In genomic region chr3:100708644-100708988, GRCh38 we compare ENCODE assay signal across 8 cellular contexts. TPM values are rescaled to one million over a fixed set of nuclear protein-coding genes. Genes with fewer than 3 reads are reported as not detected.
DNase-seq lines count a peak whose midpoint lies in the region; ATAC-seq, FAIRE-seq and TF ChIP-seq lines count a peak whose summit lies in the region.

No MANE protein-coding gene starts in this region.

- H3K4me3 ChIP-seq in A549: peak overlapping the region; percentile 86
- peak overlapping the region; percentile 41 to 88 for H3K4me3 ChIP-seq in cardiac fibroblast (replicated peaks in 1 of 2; ENCODE audit: low read depth in 2 of 2, low read length in 2 of 2)
- H3K4me3 ChIP-seq in muscle layer of colon (ENCODE audit: low read depth in 1 of 2, low read length in 2 of 2): peak overlapping the region; percentile 45 to 85

- peak overlapping the region; percentile 71 to 96 for H3K27ac ChIP-seq in A549
- peak overlapping the region; percentile 74 for H3K27ac ChIP-seq in muscle layer of colon (ENCODE audit: low read depth, low read length)

- no peak for ATAC-seq in A549
- no peak for ATAC-seq in GM21526 (IDR thresholded peaks at IDR 0.05; ENCODE audit: low FRiP score, unreplicated experiment)

- CTCF ChIA-PET in A549 (lab: Yijun Ruan, JAX): interaction anchor here (0.8 kb wide), 1 partner anchor 449 kb away, joined by 3 read pairs; no protein-coding TSS in a partner anchor

- peak overlapping the region; percentile 59 for H3K9ac ChIP-seq in muscle layer of colon (ENCODE audit: low read length)

- H3K27me3 ChIP-seq in muscle layer of colon (ENCODE audit: control insufficient read depth in 1 of 2, insufficient read depth in 2 of 2, low read length in 2 of 2): no peaks in the 10 kb centered on the region

- TF ChIP-seq EP300 in A549 (IDR thresholded peaks at IDR 0.05): no peak

- FAIRE-seq in A549 (lab: Jason Lieb, UNC): no peak

- H3K36me3 ChIP-seq in muscle layer of colon (ENCODE audit: insufficient read depth, low read length): no peaks in the 10 kb centered on the region

- TF ChIP-seq RAD21 in A549 (conservative IDR thresholded peaks at IDR 0.05 in 1 of 2, IDR thresholded peaks at IDR 0.05 in 1 of 2): no peak

- peak overlapping the region; percentile 72 for H3K4me2 ChIP-seq in A549

- TF ChIP-seq POLR2A in A549 (IDR thresholded peaks at IDR 0.05; ENCODE audit: low read length): no peak

- H3K9me3 ChIP-seq in A549: no peaks in the 10 kb centered on the region
- no peaks in the 10 kb centered on the region for H3K9me3 ChIP-seq in muscle layer of colon (ENCODE audit: low read length)

- DNase-seq in A549 (ENCODE audit: low read depth in 1 of 2, low spot score in 1 of 2): peak in 1 of 2 experiments; percentile 18
- peak; percentile 23 for DNase-seq in HuH-7 (ENCODE audit: low spot score)
- no peak for DNase-seq in cardiac fibroblast (ENCODE audit: low read depth in 2 of 2)
- no peak for DNase-seq in NCI-H1417 (lab: John Stamatoyannopoulos, UW)
- no peak for DNase-seq in GDM1 (lab: John Stamatoyannopoulos, UW)
- no peak for DNase-seq in iPS-NIHi7 (ENCODE audit: extremely low spot score)

- WGBS in A549 (ENCODE audit: missing lambda C conversion rate): 56% methylated on average over 3 of the region's 3 CpGs

- H3K4me1 ChIP-seq in A549 (peaks cover 21% of the 10 kb centered on the region), muscle layer of colon (ENCODE audit: insufficient read depth, low read length) (peaks cover 35% of the 10 kb centered on the region)

- no peak for TF ChIP-seq CTCF in A549 (IDR thresholded peaks at IDR 0.05)
- no peak for TF ChIP-seq CTCF in cardiac fibroblast (IDR thresholded peaks at IDR 0.05; ENCODE audit: low read depth, low read length)

- POLR2A ChIA-PET in A549 (lab: Yijun Ruan, JAX): interaction anchor here (0.6 to 1.3 kb wide), 5 partner anchors 10 to 106 kb away, joined by 3 read pairs; no protein-coding TSS in a partner anchor

TF ChIP-seq in A549, 52 proteins besides CTCF, POLR2A, EP300 and RAD21:
- no peak for TF ChIP-seq TP53 (CRISPR knock-in tag; IDR thresholded peaks at IDR 0.05)
- TF ChIP-seq USF2 (IDR thresholded peaks at IDR 0.05): no peak
- TF ChIP-seq MAX (IDR thresholded peaks at IDR 0.05): no peak
- TF ChIP-seq POLR2AphosphoS2 (conservative IDR thresholded peaks at IDR 0.05; ENCODE audit: low read length): no peak
- no peak for TF ChIP-seq KDM5A (IDR thresholded peaks at IDR 0.05)
- TF ChIP-seq GATA3 (IDR thresholded peaks at IDR 0.05; ENCODE audit: borderline replicate concordance): no peak
- TF ChIP-seq ZSCAN20 (CRISPR knock-in tag; IDR thresholded peaks at IDR 0.05): no peak
- TF ChIP-seq MYC (IDR thresholded peaks at IDR 0.05; ENCODE audit: borderline replicate concordance, low read length): no peak
- TF ChIP-seq RFX5 (IDR thresholded peaks at IDR 0.05): no peak
- no peak for TF ChIP-seq EHMT2 (IDR thresholded peaks at IDR 0.05; ENCODE audit: low read depth)
- TF ChIP-seq JUN (IDR thresholded peaks at IDR 0.05): no peak
- TF ChIP-seq CEBPB (IDR thresholded peaks at IDR 0.05): no peak
- TF ChIP-seq HOXA7 (CRISPR knock-in tag; IDR thresholded peaks at IDR 0.05): no peak
- TF ChIP-seq SMC3 (IDR thresholded peaks at IDR 0.05): no peak
- no peak for TF ChIP-seq CBX8 (IDR thresholded peaks at IDR 0.05)
TF ChIP-seq in A549: peak in this region for 0.

RNA-seq across cellular contexts. Expression of gene TFG, which starts 0.7 kb away (rescaled TPM):
- 134 and 135 TPM in 2 replicates for polyA plus RNA-seq in A549 (2011; rRNA removed)
- polyA plus RNA-seq in A549 (2012; cell fraction: cytosol; rRNA removed): 166 and 187 TPM in 2 replicates
- polyA plus RNA-seq in A549 (2012; cell fraction: nucleus; rRNA removed): 127 and 146 TPM in 2 replicates
- 152 to 161 TPM (median 153 TPM) in 3 replicates for polyA plus RNA-seq in A549 (2017; fragmentation: RNase III; extraction: RNeasy Plus Mini Kit Qiagen cat#74134 plus additional on column Dnase treatment)
- 74.9 and 76.4 TPM in 2 replicates for polyA minus RNA-seq in A549 (2011; rRNA and poly(A)+ RNA removed)
